Comparison of ENCODE assay signal across 12 cellular contexts in the genomic region with DNA sequence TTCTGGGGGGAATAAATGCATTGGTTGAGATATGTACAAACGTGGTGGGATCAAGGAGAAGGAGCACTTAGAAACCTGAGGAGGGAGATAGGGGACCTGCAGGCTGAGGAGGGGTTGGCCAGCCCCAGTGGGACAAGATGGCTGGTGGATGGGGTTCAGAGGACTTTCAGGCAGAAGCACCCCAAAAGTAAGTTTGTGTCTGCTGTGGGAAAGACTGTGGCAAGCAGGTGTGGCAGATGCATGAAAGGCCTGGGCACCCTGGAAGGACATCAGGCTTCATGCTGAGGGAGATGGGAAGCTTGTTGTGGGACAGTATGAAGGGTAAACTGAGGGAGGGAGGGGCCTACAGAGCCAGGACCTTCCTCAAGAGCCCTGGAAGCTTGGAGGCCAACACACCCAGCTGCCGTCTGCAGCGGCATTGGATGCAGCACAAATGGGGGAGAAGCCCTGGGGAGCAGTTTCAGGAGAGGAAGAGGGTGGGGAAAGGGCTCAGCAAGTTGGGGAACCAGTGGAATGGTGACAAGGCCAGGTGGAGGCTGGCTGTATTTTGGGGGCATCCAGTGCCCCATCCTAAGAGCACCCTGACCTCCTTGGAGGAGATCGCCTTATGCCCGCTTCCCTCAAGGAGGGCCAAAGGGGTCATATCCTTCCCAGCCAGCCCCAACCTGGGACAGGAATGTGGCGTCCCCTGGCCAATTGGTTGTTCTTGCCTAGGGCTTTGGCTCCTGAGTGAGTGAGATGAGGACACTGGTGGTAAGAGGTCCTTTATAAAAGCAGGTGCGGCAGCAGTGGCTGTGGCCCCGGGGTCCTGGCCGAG. TPM values are rescaled to one million over a fixed set of nuclear protein-coding genes. Genes with fewer than 3 reads are reported as not detected.
A peak's percentile ranks its signal among the peaks of the same experiment; 100 is the strongest.
DNase-seq lines count a peak whose midpoint lies in the region; ATAC-seq and TF ChIP-seq lines count a peak whose summit lies in the region.
"Had no signal": no experiment of that assay in that cellular context is flagged by ENCODE, and none has a peak within 500 bp of the region (broad histone marks: within the 10 kb centered on the region; RNA-seq: fewer than 3 reads in every experiment).

No MANE protein-coding gene starts in this region.

- intact Hi-C loops in IMR-90 (cut with micrococcal nuclease): loop anchor here (2.0 kb wide), 1 partner anchor 91 kb away; a partner anchor contains a TSS

- H3K27ac ChIP-seq in IMR-90 (ENCODE audit: insufficient read depth, low read length): peak overlapping the region; percentile 75
- peak overlapping the region; percentile 83 to 91 for H3K27ac ChIP-seq in coronary artery
- H3K27ac ChIP-seq in mucosa of rectum (ENCODE audit: low read depth in 2 of 2, low read length in 2 of 2): peak overlapping the region; percentile 82 to 86
- peak overlapping the region; percentile 62 for H3K27ac ChIP-seq in suprapubic skin
- H3K27ac ChIP-seq: SK-N-MC had no signal

- H2BK20ac ChIP-seq in IMR-90 (ENCODE audit: low read depth, low read length): peak overlapping the region; percentile 91

- H3K79me1 ChIP-seq in IMR-90 (ENCODE audit: low read depth in 1 of 2, low read length in 2 of 2): 0 out of 4 replicates have a peak, but pooled peaks cover 0 to 8% of the 10 kb centered on the region in 2 experiments

- H3K4me1 Mint-ChIP-seq in WTC11: peaks cover 8% of the 10 kb centered on the region

- TF ChIP-seq POLR2A in IMR-90 (IDR thresholded peaks at IDR 0.05; ENCODE audit: low read depth, low read length): no peak
- no peak for TF ChIP-seq POLR2A in suprapubic skin (IDR thresholded peaks at IDR 0.05)

- peak overlapping the region; percentile 95 for H2AK5ac ChIP-seq in IMR-90 (ENCODE audit: low read depth, low read length)

- H2BK5ac ChIP-seq in IMR-90 (ENCODE audit: low read depth, low read length, poor library complexity, severe bottlenecking): peak overlapping the region; percentile 94

- ATAC-seq in IMR-90 (ENCODE audit: low read depth): no peak
- ATAC-seq in HG02798 (IDR thresholded peaks at IDR 0.05; ENCODE audit: poor library complexity, unreplicated experiment): no peak
- no peak for ATAC-seq in WTC11

- no peak overlapping the region for H3K4me3 ChIP-seq in IMR-90 (ENCODE audit: insufficient read depth, low read depth, low read length)
- no peak overlapping the region for H3K4me3 ChIP-seq in coronary artery
- H3K4me3 ChIP-seq in mucosa of rectum (ENCODE audit: low read length in 2 of 2): no peak overlapping the region
- no peak overlapping the region for H3K4me3 ChIP-seq in suprapubic skin
- H3K4me3 ChIP-seq in BE2C (ENCODE audit: low read depth, low read length): no peak overlapping the region
- H3K4me3 ChIP-seq: mucosa of descending colon, SK-N-MC had no signal

- H3K4me3 Mint-ChIP-seq in WTC11: no peak overlapping the region

- dilution Hi-C loops in IMR-90 (cut with HindIII; ENCODE audit: low sequenced_read_pairs, unreplicated experiment): no loop called here

- peaks cover 23% of the 10 kb centered on the region for H3K9me1 ChIP-seq in IMR-90 (ENCODE audit: insufficient read depth, low read length)

- peak overlapping the region; percentile 93 for H2AFZ ChIP-seq in IMR-90 (replicated peaks; ENCODE audit: low read length, poor library complexity)

- CTCF ChIA-PET in IMR-90 (lab: Yijun Ruan, JAX): interaction anchor here (1.0 to 1.1 kb wide), 2 partner anchors 9 to 18 kb away, joined by 3 read pairs; no protein-coding TSS in a partner anchor
- CTCF ChIA-PET in WTC11 (lab: Charles Lee): no interaction called here

- peak overlapping the region; percentile 88 for H2BK120ac ChIP-seq in IMR-90 (ENCODE audit: low read depth, low read length)

- WGBS in IMR-90 (ENCODE audit: extremely low coverage in 2 of 2, insufficient read length in 1 of 2), 2 experiments: 96% methylated on average over 4 of the region's 9 CpGs; no CpG with 5 or more reads in 1 of the 2 experiments
- 65% methylated on average over 9 of the region's 9 CpGs for WGBS in suprapubic skin

- no peaks in the 10 kb centered on the region for H3K27me3 ChIP-seq in IMR-90 (ENCODE audit: control insufficient read depth, insufficient read depth, low read length)
- H3K27me3 ChIP-seq in mucosa of rectum (ENCODE audit: control insufficient read depth in 2 of 2, insufficient read depth in 2 of 2, low read length in 2 of 2): no peaks in the 10 kb centered on the region
- no peaks in the 10 kb centered on the region for H3K27me3 ChIP-seq in suprapubic skin
- H3K27me3 ChIP-seq in BE2C: no peaks in the 10 kb centered on the region

- H3K9me3 ChIP-seq in IMR-90 (ENCODE audit: control insufficient read depth, insufficient read depth, low read length) (no peaks in the 10 kb centered on the region), mucosa of rectum (ENCODE audit: control insufficient read depth in 2 of 2, low read length in 2 of 2) (no peaks in the 10 kb centered on the region), suprapubic skin (no peaks in the 10 kb centered on the region), BE2C (no peaks in the 10 kb centered on the region; the same call in 1 of the 2 replicates)
- H3K9me3 ChIP-seq: mucosa of descending colon had no signal

- in situ Hi-C loops in IMR-90 (cut with MboI; ENCODE audit: low sequenced_read_pairs): no loop called here

- peak overlapping the region; percentile 56 to 79; a peak in 3 of 4 replicates for H4K8ac ChIP-seq in IMR-90 (ENCODE audit: low read depth in 2 of 2, low read length in 2 of 2)

- no peak overlapping the region for H3K9ac ChIP-seq in IMR-90 (ENCODE audit: low read depth, low read length)
- H3K9ac ChIP-seq in mucosa of rectum (ENCODE audit: low read depth in 1 of 2, low read length in 2 of 2): peak overlapping the region in 1 of 2 donors; percentile 34

- TF ChIP-seq CTCF in IMR-90 (conservative IDR thresholded peaks at IDR 0.05; ENCODE audit: low read depth, low read length): no peak
- TF ChIP-seq CTCF in coronary artery (IDR thresholded peaks at IDR 0.05): no peak
- TF ChIP-seq CTCF in suprapubic skin (IDR thresholded peaks at IDR 0.05): no peak
- no peak for TF ChIP-seq CTCF in BE2C (IDR thresholded peaks at IDR 0.05; ENCODE audit: low read depth, low read length)
- no peak for TF ChIP-seq CTCF in WTC11 (IDR thresholded peaks at IDR 0.05)

- H3K4me1 ChIP-seq in IMR-90 (ENCODE audit: control insufficient read depth, insufficient read depth, low read length): peaks cover 21% of the 10 kb centered on the region
- peaks cover 22 to 46% of the 10 kb centered on the region in 2 donors for H3K4me1 ChIP-seq in mucosa of rectum (ENCODE audit: control insufficient read depth in 2 of 2, insufficient read depth in 2 of 2, low read length in 2 of 2)
- peaks cover 36% of the 10 kb centered on the region for H3K4me1 ChIP-seq in suprapubic skin
- H3K4me1 ChIP-seq in BE2C: peaks cover 29% of the 10 kb centered on the region

- H3K56ac ChIP-seq in IMR-90 (ENCODE audit: extremely low read depth, insufficient read depth, low read length): peak overlapping the region; percentile 18; the same call in 1 of the 2 replicates

- H3K14ac ChIP-seq in IMR-90 (replicated peaks; ENCODE audit: low read depth, low read length): peak overlapping the region; percentile 88

- peak overlapping the region; percentile 77; the same call in 2 of the 3 replicates for H2BK15ac ChIP-seq in IMR-90 (ENCODE audit: low read depth, low read length)

- H3K4me2 ChIP-seq in IMR-90 (ENCODE audit: low read depth, low read length): no peak overlapping the region

- TF ChIP-seq EP300 in suprapubic skin (IDR thresholded peaks at IDR 0.05): no peak

- H3K9me3 Mint-ChIP-seq in WTC11: no peaks in the 10 kb centered on the region

- POLR2A ChIA-PET in IMR-90 (lab: Charles Lee; ENCODE audit: unreplicated experiment) (interaction anchor here (0.9 kb wide), 1 partner anchor 8 kb away, joined by 3 read pairs; no protein-coding TSS in a partner anchor), WTC11 (lab: Charles Lee) (no interaction called here)

- H3K36me3 Mint-ChIP-seq in WTC11: no peaks in the 10 kb centered on the region

- no peak overlapping the region for H3K27ac Mint-ChIP-seq in WTC11

- peak overlapping the region; percentile 93 for H4K91ac ChIP-seq in IMR-90 (ENCODE audit: insufficient read depth, low read depth, low read length)

- no TSS peak for BruUV-seq in IMR-90 (replicated peaks; lab: Mats Ljungman, UMichigan)

- H2AK9ac ChIP-seq in IMR-90 (replicated peaks; ENCODE audit: low read depth, low read length, poor library complexity): peak overlapping the region; percentile 98

- no peaks in the 10 kb centered on the region for H3K27me3 Mint-ChIP-seq in WTC11 (ENCODE audit: low read depth)

- H3K36me3 ChIP-seq in IMR-90 (ENCODE audit: control insufficient read depth, insufficient read depth, low read length) (no peaks in the 10 kb centered on the region), mucosa of rectum (ENCODE audit: control insufficient read depth in 2 of 2, insufficient read depth in 2 of 2, low read length in 2 of 2) (no peaks in the 10 kb centered on the region), suprapubic skin (no peaks in the 10 kb centered on the region), BE2C (no peaks in the 10 kb centered on the region)

- peak overlapping the region; percentile 92 for H3K4ac ChIP-seq in IMR-90 (ENCODE audit: low read depth, low read length)

- peak overlapping the region; percentile 40 for H3K18ac ChIP-seq in IMR-90 (ENCODE audit: low read depth, low read length)

- TF ChIP-seq RAD21 in IMR-90 (IDR thresholded peaks at IDR 0.05; ENCODE audit: low read length): no peak

- peak overlapping the region; percentile 5; the same call in 1 of the 2 replicates for H3K23ac ChIP-seq in IMR-90 (ENCODE audit: low read depth, low read length)

- DNase-seq in IMR-90: no peak
- no peak for DNase-seq in coronary artery (ENCODE audit: low spot score)
- DNase-seq in suprapubic skin (ENCODE audit: low spot score in 2 of 2): no peak
- no peak for DNase-seq in KG1 (lab: John Stamatoyannopoulos, UW)
- DNase-seq in BE2C: no peak
- DNase-seq in WTC11 (ENCODE audit: low spot score): no peak
- DNase-seq: NCI-H2029 treated with DMSO at 0.1 percent for 48 hours; NK-92 treated with Interleukin-12 subunit alpha and Interleukin-12 subunit beta, amount 100 ng/mL, for 24 hours had no signal

- H4K20me1 ChIP-seq in IMR-90 (ENCODE audit: insufficient read depth, low read length): no peaks in the 10 kb centered on the region; the same call in 1 of the 2 replicates

- H4K5ac ChIP-seq in IMR-90 (ENCODE audit: low read depth, low read length): peak overlapping the region; percentile 57

TF ChIP-seq in IMR-90, 13 proteins besides CTCF, POLR2A, EP300 and RAD21 (continues in another document):
- TF ChIP-seq MAFK (IDR thresholded peaks at IDR 0.05; ENCODE audit: low read depth, low read length): no peak
- TF ChIP-seq RFX5 (IDR thresholded peaks at IDR 0.05; ENCODE audit: low read depth, low read length): no peak

TF ChIP-seq in WTC11, 78 proteins besides CTCF, POLR2A, EP300 and RAD21 (continues in another document):
- TF ChIP-seq ZNF396 (CRISPR knock-in tag; IDR thresholded peaks at IDR 0.05; ENCODE audit: borderline replicate concordance): no peak
- TF ChIP-seq NFATC4 (CRISPR knock-in tag; IDR thresholded peaks at IDR 0.05): no peak

RNA-seq across cellular contexts. Expression of a gene that starts 20.8 kb away (rescaled TPM):
- total RNA-seq in IMR-90 (2012; rRNA removed) (97.1 and 102 TPM in 2 replicates), suprapubic skin (100 to 1,000 TPM; 510 to 768 (median 735) TPM), WTC11 (2021) (29.3 to 32.1 TPM (median 31.3 TPM) in 3 replicates)
- 71.1 and 76.5 TPM in 2 replicates for polyA plus RNA-seq in IMR-90 (2012; rRNA removed)
- 88.2 and 125 TPM in 2 replicates for polyA plus RNA-seq in IMR-90 (2012; cell fraction: cytosol; rRNA removed)
- 272 and 345 TPM in 2 replicates for polyA plus RNA-seq in IMR-90 (2012; cell fraction: nucleus; rRNA removed; ENCODE audit: low replicate concordance)
- polyA plus RNA-seq in BE2C (2012; ENCODE audit: insufficient read depth, insufficient read length, low read depth): 111 TPM
